ENCODE assay signal across 1 cellular context in genomic region chr15:59662260-59662659, GRCh38.
TF ChIP-seq lines count a peak whose summit lies in the region.

No MANE protein-coding gene starts in this region.

TF ChIP-seq in IMR-90, 13 proteins besides CTCF, POLR2A, EP300 and RAD21:
- TF ChIP-seq FOS (IDR thresholded peaks at IDR 0.05; ENCODE audit: low read depth, low read length) (no peak), MAZ (IDR thresholded peaks at IDR 0.05; ENCODE audit: borderline replicate concordance, low read depth, low read length) (no peak), MAFK (IDR thresholded peaks at IDR 0.05; ENCODE audit: low read depth, low read length) (no peak), BHLHE40 (IDR thresholded peaks at IDR 0.05; ENCODE audit: low read depth, low read length) (no peak), SMC3 (IDR thresholded peaks at IDR 0.05; ENCODE audit: low read depth, low read length) (no peak), NFE2L2 (IDR thresholded peaks at IDR 0.05; ENCODE audit: low read depth, low read length) (no peak), CEBPB (IDR thresholded peaks at IDR 0.05; ENCODE audit: low read depth, low read length) (no peak), USF2 (IDR thresholded peaks at IDR 0.05; ENCODE audit: low read depth, low read length) (no peak), RCOR1 (IDR thresholded peaks at IDR 0.05; ENCODE audit: insufficient replicate concordance, low read length) (no peak), RFX5 (IDR thresholded peaks at IDR 0.05; ENCODE audit: low read depth, low read length) (no peak), CHD1 (IDR thresholded peaks at IDR 0.05; ENCODE audit: low read depth, low read length) (no peak), ELK1 (IDR thresholded peaks at IDR 0.05; ENCODE audit: borderline replicate concordance, low read depth, low read length) (no peak), MXI1 (IDR thresholded peaks at IDR 0.05; ENCODE audit: borderline replicate concordance, low read depth, low read length) (no peak)
